ENCODE assay signal across 23 cellular contexts in the genomic region with DNA sequence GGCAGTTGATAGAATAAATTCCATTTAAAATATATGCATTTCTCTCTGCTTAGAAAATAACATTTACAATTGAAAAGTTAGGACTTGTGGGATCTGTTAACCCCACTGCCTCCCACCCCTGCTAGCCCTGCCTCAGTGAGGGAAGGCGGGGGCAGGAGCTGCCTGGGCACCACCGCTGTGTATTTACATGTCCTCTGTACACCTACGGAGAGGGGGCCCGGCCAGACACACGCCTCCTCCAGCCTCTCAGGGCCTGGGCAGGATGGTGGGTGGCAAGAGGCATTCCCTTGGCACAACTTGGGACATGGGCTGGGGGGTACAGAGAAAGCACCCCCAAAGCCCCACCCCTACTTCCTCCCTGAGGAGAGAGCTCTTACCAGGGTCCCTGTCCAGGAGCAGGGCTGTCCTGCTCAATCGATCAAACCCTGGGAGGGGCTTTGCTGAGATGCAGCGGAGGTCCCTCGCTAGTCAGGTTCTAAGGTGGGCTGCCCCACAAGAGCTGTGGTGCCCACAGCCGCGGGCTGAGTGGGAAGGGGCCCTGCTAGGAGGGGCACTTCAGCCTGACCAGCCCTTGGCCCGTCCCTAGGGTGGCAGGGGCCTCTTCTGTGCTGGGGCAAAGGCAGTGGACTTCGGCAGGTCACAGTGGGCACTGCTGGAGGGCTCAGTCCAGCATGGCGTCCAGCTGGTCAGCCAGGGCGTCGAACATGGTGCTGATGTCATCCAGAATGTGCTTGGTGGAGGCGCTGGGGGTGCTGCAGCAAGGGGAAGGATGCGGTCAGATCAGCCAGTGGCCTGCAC. TPM values are rescaled to one million over a fixed set of nuclear protein-coding genes. Genes with fewer than 3 reads are reported as not detected.
DNase-seq lines count a peak whose midpoint lies in the region; ATAC-seq and TF ChIP-seq lines count a peak whose summit lies in the region.
"Had no signal": no experiment of that assay in that cellular context is flagged by ENCODE, and none has a peak within 500 bp of the region (broad histone marks: within the 10 kb centered on the region; RNA-seq: fewer than 3 reads in every experiment).

No MANE protein-coding gene starts in this region.

- H3K4me3 ChIP-seq in heart left ventricle: no peak overlapping the region
- H3K4me3 ChIP-seq in right atrium auricular region: no peak overlapping the region
- H3K4me3 ChIP-seq in esophagus muscularis mucosa: no peak overlapping the region
- no peak overlapping the region for H3K4me3 ChIP-seq in sigmoid colon
- H3K4me3 ChIP-seq: K562, SJCRH30, transverse colon had no signal

- intact Hi-C loops in heart left ventricle (cut with DNase I) (loop anchor here in 1 of 10 donors (5.0 kb wide), 1 partner anchor 43 kb away; a partner anchor contains a TSS), esophagus muscularis mucosa (cut with DNase I) (no loop called here), sigmoid colon (cut with DNase I) (no loop called here)

- WGBS in heart left ventricle, 4 donors: 84 to 91% (median 88%) methylated on average over 11 to 17 of the region's 17 CpGs
- WGBS in esophagus muscularis mucosa: 87% methylated on average over 7 of the region's 17 CpGs
- WGBS in sigmoid colon, 2 donors: 91 to 92% methylated on average over 17 of the region's 17 CpGs

- H3K36me3 ChIP-seq in heart left ventricle: peaks cover 0 to 89% (median 79%) of the 10 kb centered on the region in 9 donors
- peaks cover 85% of the 10 kb centered on the region for H3K36me3 ChIP-seq in right atrium auricular region
- H3K36me3 ChIP-seq in esophagus muscularis mucosa: peaks cover 25 to 99% (median 95%) of the 10 kb centered on the region in 4 donors
- H3K36me3 ChIP-seq in sigmoid colon: peaks cover 10 to 76% (median 39%) of the 10 kb centered on the region in 4 donors

- TF ChIP-seq POLR2A in heart left ventricle (IDR thresholded peaks at IDR 0.05): no peak
- no peak for TF ChIP-seq POLR2A in esophagus muscularis mucosa (IDR thresholded peaks at IDR 0.05; ENCODE audit: low read depth)
- TF ChIP-seq POLR2A in sigmoid colon (IDR thresholded peaks at IDR 0.05): no peak

- no peak for TF ChIP-seq EP300 in esophagus muscularis mucosa (IDR thresholded peaks at IDR 0.05)
- no peak for TF ChIP-seq EP300 in sigmoid colon (IDR thresholded peaks at IDR 0.05)

- CTCF ChIA-PET in GM10248 (lab: Yijun Ruan, JAX): interaction anchor here (0.8 to 1.6 kb wide), 4 partner anchors 8 to 249 kb away, joined by 3 to 4 read pairs (median 4); a partner anchor contains a TSS

- DNase-seq in heart left ventricle: no peak
- DNase-seq in right atrium auricular region (ENCODE audit: low spot score): no peak
- no peak for DNase-seq in esophagus muscularis mucosa (ENCODE audit: extremely low spot score)
- DNase-seq in sigmoid colon: no peak
- DNase-seq in LoVo (ENCODE audit: low spot score): no peak
- DNase-seq in GM10248 (ENCODE audit: extremely low spot score): no peak
- no peak for DNase-seq in activated T-cell treated with anti-CD3 and anti-CD28 coated beads, Interleukin-2, amount 50 U/mL, for 1 hour
- DNase-seq: 8988T; activated CD4-positive, alpha-beta T cell treated with anti-CD3 and anti-CD28 coated beads, Interleukin-2, amount 50 U/mL, for 1 hour; activated CD8-positive, alpha-beta memory T cell treated with anti-CD3 and anti-CD28 coated beads, Interleukin-2, amount 50 U/mL, for 4 hours; activated effector memory CD4-positive, alpha-beta T cell treated with Interleukin-2 at 50 U/mL for 16 hours; COR-L47; NCI-H1694 treated with DMSO at 0.1 percent for 48 hours; NCI-H226; NCI-H82; OCI-M1; SJCRH30; T-helper 2 cell; transverse colon had no signal

- TF ChIP-seq CTCF in heart left ventricle (IDR thresholded peaks at IDR 0.05) (no peak), right atrium auricular region (IDR thresholded peaks at IDR 0.05) (no peak), esophagus muscularis mucosa (IDR thresholded peaks at IDR 0.05) (no peak), sigmoid colon (IDR thresholded peaks at IDR 0.05) (no peak), GM10248 (IDR thresholded peaks at IDR 0.05; ENCODE audit: control extremely low read depth, extremely low read depth, low read depth, missing control alignments) (no peak)

- peak overlapping the region in 10 of 12 donors; percentile 5 to 75 (median 55) for H3K27ac ChIP-seq in heart left ventricle
- no peak overlapping the region for H3K27ac ChIP-seq in right atrium auricular region
- H3K27ac ChIP-seq in esophagus muscularis mucosa (replicated peaks in 1 of 4): peak overlapping the region; percentile 42 to 78 (median 62)
- peak overlapping the region; percentile 60 to 73 (median 66) for H3K27ac ChIP-seq in sigmoid colon
- H3K27ac ChIP-seq: SJCRH30, VCaP had no signal

- ATAC-seq in heart left ventricle (no peak), GM21786 (IDR thresholded peaks at IDR 0.05; ENCODE audit: unreplicated experiment) (no peak)
- ATAC-seq: stimulated activated effector memory CD8-positive, alpha-beta T cell treated with anti-CD3 and anti-CD28 coated beads, Interleukin-12 subunit alpha, Interleukin-12 subunit beta, amount 100 ng/mL, for 72 hours had no signal

- H3K9me3 ChIP-seq in heart left ventricle (no peaks in the 10 kb centered on the region), right atrium auricular region (no peaks in the 10 kb centered on the region), esophagus muscularis mucosa (no peaks in the 10 kb centered on the region), sigmoid colon (no peaks in the 10 kb centered on the region)
- H3K9me3 ChIP-seq: SJCRH30, transverse colon had no signal

- POLR2A ChIA-PET in GM10248 (lab: Yijun Ruan, JAX): no interaction called here

- H3K4me1 ChIP-seq in heart left ventricle (peaks cover 0 to 55% (median 19%) of the 10 kb centered on the region in 12 donors), right atrium auricular region (peaks cover 0 to 44% of the 10 kb centered on the region in 2 donors), esophagus muscularis mucosa (peaks cover 33 to 63% (median 56%) of the 10 kb centered on the region in 4 donors), sigmoid colon (peaks cover 0 to 40% (median 20%) of the 10 kb centered on the region in 4 donors)
- H3K4me1 ChIP-seq: SJCRH30 had no signal

- H3K27me3 ChIP-seq in heart left ventricle: no peaks in the 10 kb centered on the region
- H3K27me3 ChIP-seq in right atrium auricular region: no peaks in the 10 kb centered on the region
- H3K27me3 ChIP-seq in esophagus muscularis mucosa: no peaks in the 10 kb centered on the region
- H3K27me3 ChIP-seq in sigmoid colon: no peaks in the 10 kb centered on the region
- H3K27me3 ChIP-seq: SJCRH30, transverse colon had no signal

RNA-seq across cellular contexts. Expression of a gene that starts 14.7 kb away (rescaled TPM):
- total RNA-seq in heart left ventricle (10 to 100 TPM; 27.1 to 51.2 (median 39.3) TPM), right atrium auricular region (10 to 100 TPM; 18.3 to 28.7 TPM), esophagus muscularis mucosa (10 to 100 TPM; 16.2 to 43.5 (median 35.5) TPM), sigmoid colon (10 to 100 TPM in 3 of 4 donors, 1 to 10 TPM in 1; 10.0 to 14.7 (median 10.2) TPM)
- polyA plus RNA-seq in heart left ventricle (10 to 100 TPM; 19.5 to 23.2 TPM), sigmoid colon (10 to 100 TPM in 1 of 3 donors, 1 to 10 TPM in 2; 4.8 to 12.9 (median 7.4) TPM)

RNA-seq across cellular contexts. Expression of a gene that starts 15.7 kb away (rescaled TPM):
- total RNA-seq in heart left ventricle: 10 to 100 TPM in 2 of 9 donors, 1 to 10 TPM in 7; 4.0 to 11.6 (median 7.1) TPM
- 10 to 100 TPM in 1 of 2 donors, 1 to 10 TPM in 1; 9.4 to 12.4 TPM for polyA plus RNA-seq in heart left ventricle
- 10 to 100 TPM in 1 of 2 donors, 1 to 10 TPM in 1; 9.6 to 13.8 TPM for total RNA-seq in right atrium auricular region
- total RNA-seq in esophagus muscularis mucosa: 10 to 100 TPM; 14.5 to 32.1 (median 24.1) TPM
- 10 to 100 TPM; 11.1 to 25.3 (median 21.3) TPM for total RNA-seq in sigmoid colon
- 10 to 100 TPM; 32.4 to 43.7 (median 35.6) TPM for polyA plus RNA-seq in sigmoid colon

RNA-seq across cellular contexts. Expression of a gene that starts 24.9 kb away (rescaled TPM):
- total RNA-seq in heart left ventricle (1 to 10 TPM; 1.8 to 5.9 (median 3.4) TPM), right atrium auricular region (1 to 10 TPM; 4.1 to 8.5 TPM), esophagus muscularis mucosa (10 to 100 TPM in 2 of 4 donors, 1 to 10 TPM in 2; 6.1 to 12.3 (median 9.1) TPM), sigmoid colon (1 to 10 TPM; 1.4 to 5.0 (median 3.4) TPM)
- polyA plus RNA-seq in heart left ventricle (1 to 10 TPM; 6.6 to 8.1 TPM), sigmoid colon (100 to 1,000 TPM; 197 to 299 (median 294) TPM)
- total RNA-seq: SJCRH30 had no signal

RNA-seq across cellular contexts. Expression of a gene that starts 44.2 kb away (rescaled TPM):
- total RNA-seq in heart left ventricle (100 to 1,000 TPM in 1 of 9 donors, 10 to 100 TPM in 8; 35.7 to 130 (median 52.7) TPM), right atrium auricular region (10 to 100 TPM; 56.3 to 61.6 TPM), esophagus muscularis mucosa (10 to 100 TPM; 35.3 to 71.4 (median 46.3) TPM), sigmoid colon (10 to 100 TPM; 15.3 to 74.8 (median 32.4) TPM)
- polyA plus RNA-seq in heart left ventricle (10 to 100 TPM; 34.1 to 35.0 TPM), sigmoid colon (10 to 100 TPM in 2 of 3 donors, 1 to 10 TPM in 1; 6.2 to 70.4 (median 22.8) TPM)

Comparison
In these comparisons a context has a peak if more than half of its experiments do, and no peak if none do; other contexts are left out.
1. H3K27ac ChIP-seq: peak in heart left ventricle (10 of 12), esophagus muscularis mucosa (4 of 4) and sigmoid colon (4 of 4); none in right atrium auricular region (0 of 2).